Comparison of ENCODE assay signal across 11 cellular contexts in the genomic region with DNA sequence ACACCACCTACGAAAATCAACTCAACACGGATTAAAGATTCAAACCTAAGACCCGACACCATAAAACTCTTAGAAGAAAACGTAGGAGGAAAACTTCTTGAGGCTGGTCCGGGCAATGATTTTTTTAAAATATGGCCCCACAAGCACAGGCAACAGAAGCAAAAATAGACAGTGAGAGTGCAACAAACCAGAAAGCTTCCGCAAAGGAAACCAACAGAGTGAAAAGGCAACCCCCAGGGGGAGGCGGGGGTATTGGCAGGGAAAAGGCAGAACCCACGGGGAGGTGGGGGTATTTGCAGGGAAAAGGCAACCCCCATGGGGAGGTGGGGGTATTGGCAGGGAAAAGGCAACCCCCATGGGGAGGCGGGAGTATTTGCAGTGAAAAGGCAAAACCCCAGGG. TPM values are rescaled to one million over a fixed set of nuclear protein-coding genes. Genes with fewer than 3 reads are reported as not detected.
DNase-seq lines count a peak whose midpoint lies in the region; ATAC-seq and TF ChIP-seq lines count a peak whose summit lies in the region.
"Had no signal": no experiment of that assay in that cellular context is flagged by ENCODE, and none has a peak within 500 bp of the region (broad histone marks: within the 10 kb centered on the region; RNA-seq: fewer than 3 reads in every experiment).

No MANE protein-coding gene starts in this region.

- H4K8ac ChIP-seq in mesendoderm (ENCODE audit: low read depth, low read length) = no peak overlapping the region

- H3K23ac ChIP-seq in mesendoderm (ENCODE audit: low read length) = no peak overlapping the region

- H3K9me3 Mint-ChIP-seq in activated naive CD8-positive, alpha-beta T cell treated with anti-CD3 and anti-CD28 coated beads, Interleukin-2, amount 10 ng/mL, durations not matched to agents 7 days and 5 days = no peaks in the 10 kb centered on the region
- peaks cover 10% of the 10 kb centered on the region for H3K9me3 Mint-ChIP-seq in Caco-2 (ENCODE audit: unreplicated experiment)

- no peak overlapping the region for H2BK120ac ChIP-seq in mesendoderm (ENCODE audit: low read depth, low read length)

- H3K36me3 Mint-ChIP-seq in activated naive CD8-positive, alpha-beta T cell treated with anti-CD3 and anti-CD28 coated beads, Interleukin-2, amount 10 ng/mL, durations not matched to agents 7 days and 5 days = no peaks in the 10 kb centered on the region
- peaks cover 19% of the 10 kb centered on the region for H3K36me3 Mint-ChIP-seq in Caco-2 (ENCODE audit: insufficient read depth, unreplicated experiment)

- H3K9me2 ChIP-seq in Karpas-422 (replicated peaks; ENCODE audit: insufficient read depth, low read length) = no peaks in the 10 kb centered on the region

- peak overlapping the region; percentile 51 for H3K4me3 Mint-ChIP-seq in activated naive CD8-positive, alpha-beta T cell treated with anti-CD3 and anti-CD28 coated beads, Interleukin-2, amount 10 ng/mL, durations not matched to agents 7 days and 5 days
- no peak overlapping the region for H3K4me3 Mint-ChIP-seq in Caco-2 (ENCODE audit: unreplicated experiment)

- ATAC-seq in activated naive CD8-positive, alpha-beta T cell treated with anti-CD3 and anti-CD28 coated beads, Interleukin-2, amount 10 ng/mL, durations not matched to agents 7 days and 5 days (ENCODE audit: low read depth) = peak; percentile 53

- H3K9me3 ChIP-seq in BLaER1 = no peaks in the 10 kb centered on the region
- H3K9me3 ChIP-seq in Karpas-422 (ENCODE audit: low read length) = peaks cover 4% of the 10 kb centered on the region; the same call in 1 of the 2 replicates
- H3K9me3 ChIP-seq in Caco-2 = peaks cover 10% of the 10 kb centered on the region

- peaks cover 24% of the 10 kb centered on the region for H3K4me1 Mint-ChIP-seq in activated naive CD8-positive, alpha-beta T cell treated with anti-CD3 and anti-CD28 coated beads, Interleukin-2, amount 10 ng/mL, durations not matched to agents 7 days and 5 days
- H3K4me1 Mint-ChIP-seq in Caco-2 (ENCODE audit: low read depth, unreplicated experiment) = peaks cover 18% of the 10 kb centered on the region

- H3K4ac ChIP-seq in mesendoderm (ENCODE audit: low read depth, low read length) = no peak overlapping the region

- peak overlapping the region; percentile 85 for H3K4me2 ChIP-seq in BLaER1
- H3K4me2 ChIP-seq in Karpas-422 (ENCODE audit: low read depth, low read length, poor library complexity, severe bottlenecking) = peak overlapping the region; percentile 65
- no peak overlapping the region for H3K4me2 ChIP-seq in mesendoderm (ENCODE audit: low read length)

- H3K79me2 ChIP-seq in Karpas-422 (ENCODE audit: low read length) (no peaks in the 10 kb centered on the region), mesendoderm (ENCODE audit: control insufficient read depth, insufficient read depth, low read length) (no peaks in the 10 kb centered on the region)

- H3K4me3 ChIP-seq in BLaER1 = peak overlapping the region; percentile 49; the same call in 1 of the 2 replicates
- H3K4me3 ChIP-seq in GM12875 (ENCODE audit: low read depth, low read length) = peak overlapping the region; percentile 26
- H3K4me3 ChIP-seq in Karpas-422 (ENCODE audit: low read length) = 0 out of 2 replicates have a peak overlapping the region, but pooled peaks have one; percentile 30
- H3K4me3 ChIP-seq in Caco-2 (ENCODE audit: low read depth, low read length) = no peak overlapping the region
- no peak overlapping the region for H3K4me3 ChIP-seq in mesendoderm (ENCODE audit: low read length)
- H3K4me3 ChIP-seq: dorsolateral prefrontal cortex had no signal

- H4K20me1 ChIP-seq in BLaER1 (peaks cover 13% of the 10 kb centered on the region; the same call in 1 of the 2 replicates), Karpas-422 (ENCODE audit: insufficient read depth, low read depth, low read length) (no peaks in the 10 kb centered on the region)

- peak; percentile 66 for DNase-seq in Karpas-422
- DNase-seq in activated naive CD8-positive, alpha-beta T cell treated with anti-CD3 and anti-CD28 coated beads, Interleukin-2, amount 10 ng/mL, durations not matched to agents 7 days and 5 days = no peak
- no peak for DNase-seq in amygdala (lab: John Stamatoyannopoulos, UW)
- no peak for DNase-seq in NCI-H187 treated with DMSO at 0.1 percent for 48 hours (lab: John Stamatoyannopoulos, UW)
- DNase-seq in Caco-2 = no peak
- DNase-seq in mesendoderm = no peak
- DNase-seq: dorsolateral prefrontal cortex; NCI-H1694 treated with DMSO at 0.1 percent for 48 hours; stimulated activated CD4-positive, alpha-beta T cell treated with anti-CD3 and anti-CD28 coated beads, Interleukin-4, amount 100 ng/mL, for 1 hour had no signal

- H2AFZ ChIP-seq in Karpas-422 (ENCODE audit: low read length) = 0 out of 2 replicates have a peak overlapping the region, but pooled peaks have one; percentile 34

- no peak overlapping the region for H3K56ac ChIP-seq in mesendoderm (ENCODE audit: low read length)

- H3K4me1 ChIP-seq in BLaER1 = peaks cover 76% of the 10 kb centered on the region
- H3K4me1 ChIP-seq in Karpas-422 (ENCODE audit: low read length) = peaks cover 19% of the 10 kb centered on the region
- peaks cover 7% of the 10 kb centered on the region for H3K4me1 ChIP-seq in Caco-2
- H3K4me1 ChIP-seq in mesendoderm (ENCODE audit: control insufficient read depth, low read depth, low read length) = no peaks in the 10 kb centered on the region

- H3K27me3 ChIP-seq in BLaER1 (no peaks in the 10 kb centered on the region), Karpas-422 (ENCODE audit: low read length) (no peaks in the 10 kb centered on the region), Caco-2 (replicated peaks; ENCODE audit: control insufficient read depth, insufficient read depth, low read length) (no peaks in the 10 kb centered on the region), mesendoderm (ENCODE audit: insufficient read depth, low read length, poor library complexity) (no peaks in the 10 kb centered on the region)

- no peak overlapping the region for H3K18ac ChIP-seq in mesendoderm (ENCODE audit: low read length)

- intact Hi-C loops in Caco-2 (cut with micrococcal nuclease; ENCODE audit: unreplicated experiment) = no loop called here

- H3K36me3 ChIP-seq in BLaER1 = no peaks in the 10 kb centered on the region
- H3K36me3 ChIP-seq in Karpas-422 (ENCODE audit: insufficient read depth, low read length) = no peaks in the 10 kb centered on the region
- H3K36me3 ChIP-seq in Caco-2 (ENCODE audit: control insufficient read depth, insufficient read depth, low read length) = no peaks in the 10 kb centered on the region
- H3K36me3 ChIP-seq in mesendoderm (ENCODE audit: control insufficient read depth, insufficient read depth, low read length) = no peaks in the 10 kb centered on the region

- WGBS in mesendoderm (ENCODE audit: extremely low coverage, insufficient coverage, low lambda C conversion rate) = no CpG with 5 or more reads among the region's 9 CpGs

- BruUV-seq in Caco-2 (replicated peaks; lab: Mats Ljungman, UMichigan) = no TSS peak

- H3K9ac ChIP-seq in BLaER1 = peak overlapping the region; percentile 64
- peak overlapping the region; percentile 55; the same call in 1 of the 2 replicates for H3K9ac ChIP-seq in Karpas-422 (ENCODE audit: low read length)
- H3K9ac ChIP-seq in mesendoderm (ENCODE audit: low read length) = no peak overlapping the region

- H3K27me3 Mint-ChIP-seq in activated naive CD8-positive, alpha-beta T cell treated with anti-CD3 and anti-CD28 coated beads, Interleukin-2, amount 10 ng/mL, durations not matched to agents 7 days and 5 days = no peaks in the 10 kb centered on the region
- H3K27me3 Mint-ChIP-seq in Caco-2 (ENCODE audit: insufficient read depth, unreplicated experiment) = no peaks in the 10 kb centered on the region

- no peak overlapping the region for H4K5ac ChIP-seq in mesendoderm (ENCODE audit: low read length)

- H2AK5ac ChIP-seq in mesendoderm (ENCODE audit: low read length) = no peak overlapping the region

- H3K27ac Mint-ChIP-seq in activated naive CD8-positive, alpha-beta T cell treated with anti-CD3 and anti-CD28 coated beads, Interleukin-2, amount 10 ng/mL, durations not matched to agents 7 days and 5 days = peak overlapping the region; percentile 84
- no peak overlapping the region for H3K27ac Mint-ChIP-seq in Caco-2 (ENCODE audit: unreplicated experiment)

- H2BK15ac ChIP-seq in mesendoderm (replicated peaks; ENCODE audit: low read depth) = no peak overlapping the region

- CTCF ChIA-PET in Caco-2 (lab: Charles Lee) = no interaction called here

- H3K27ac ChIP-seq in BLaER1 (peak overlapping the region; percentile 79), Karpas-422 (ENCODE audit: low read length) (no peak overlapping the region), mesendoderm (ENCODE audit: low read depth, low read length) (no peak overlapping the region)
- H3K27ac ChIP-seq: dorsolateral prefrontal cortex had no signal

- POLR2A ChIA-PET in activated naive CD8-positive, alpha-beta T cell treated with anti-CD3 and anti-CD28 coated beads, Interleukin-2, amount 10 ng/mL, durations not matched to agents 7 days and 5 days (lab: Charles Lee) = no interaction called here
- POLR2A ChIA-PET in Caco-2 (lab: Charles Lee) = no interaction called here

- TF ChIP-seq CTCF in GM12875 (IDR thresholded peaks at IDR 0.05; ENCODE audit: borderline replicate concordance, insufficient read depth, low read depth, low read length) = no peak
- TF ChIP-seq CTCF in Caco-2 (IDR thresholded peaks at IDR 0.05; ENCODE audit: insufficient read depth in 1 of 2, low read depth in 1 of 2, low read length in 1 of 2, severe bottlenecking in 1 of 2, unreplicated experiment in 1 of 2) = no peak

- H3K79me1 ChIP-seq in mesendoderm (ENCODE audit: low read length) = no peaks in the 10 kb centered on the region

- no peak overlapping the region for H2BK5ac ChIP-seq in mesendoderm (ENCODE audit: low read length)

RNA-seq across cellular contexts. Expression of gene FBRSL1, which starts 20.5 kb away (rescaled TPM):
- total RNA-seq in Karpas-422 (2014; rRNA removed; shearing (Covaris generic); ENCODE audit: low replicate concordance) = 4.0 and 4.1 TPM in 2 replicates
- 10 to 100 TPM; 67.1 to 67.2 TPM for total RNA-seq in activated naive CD8-positive, alpha-beta T cell treated with anti-CD3 and anti-CD28 coated beads, Interleukin-2, amount 10 ng/mL, durations not matched to agents 7 days and 5 days
- total RNA-seq in Caco-2 (2022) = 90.3 and 96.1 TPM in 2 replicates
- polyA plus RNA-seq in mesendoderm (2013, experiment 1 of 2) = 86.6 TPM
- polyA plus RNA-seq in mesendoderm (2013, experiment 2 of 2) = 82.2 TPM

Comparison
In these comparisons a context has a peak if more than half of its experiments do, and no peak if none do; other contexts are left out.
1. H3K4me3 ChIP-seq: peak in BLaER1 (single experiment), GM12875 (single experiment) and Karpas-422 (single experiment); none in Caco-2 (single experiment) and mesendoderm (single experiment).
2. RNA of gene FBRSL1, which starts 20.5 kb away (total RNA-seq): 90.3 to 96.1 TPM in Caco-2 and 67.1 to 67.2 TPM in activated naive CD8-positive, alpha-beta T cell treated with anti-CD3 and anti-CD28 coated beads, Interleukin-2, amount 10 ng/mL, durations not matched to agents 7 days and 5 days; 4.0 to 4.1 TPM in Karpas-422; every median in the first group is over 10 times any median in the second.